Comparison of ENCODE assay signal across 18 cellular contexts in genomic region chr5:166845044-166845443, GRCh38.
DNase-seq lines count a peak whose midpoint lies in the region; ATAC-seq, FAIRE-seq and TF ChIP-seq lines count a peak whose summit lies in the region.
"Had no signal": no experiment of that assay in that cellular context is flagged by ENCODE, and none has a peak within 500 bp of the region (broad histone marks: within the 10 kb centered on the region; RNA-seq: fewer than 3 reads in every experiment).

No MANE protein-coding gene starts in this region.

- BruUV-seq in K562 (replicated peaks; lab: Mats Ljungman, UMichigan): no TSS peak

- in situ Hi-C loops in GM13976 (cut with MboI; ENCODE audit: low sequenced_read_pairs, unreplicated experiment): no loop called here
- in situ Hi-C loops in K562 (cut with MboI): no loop called here

- H3K9me1 ChIP-seq in K562 (ENCODE audit: control insufficient read depth, insufficient read depth, low read length): no peaks in the 10 kb centered on the region

- TF ChIP-seq EP300 in K562 (IDR thresholded peaks at IDR 0.05; ENCODE audit: low read length) (no peak), esophagus muscularis mucosa (IDR thresholded peaks at IDR 0.05) (no peak)

- TF ChIP-seq POLR2A in K562 (conservative IDR thresholded peaks at IDR 0.05) (no peak), esophagus muscularis mucosa (IDR thresholded peaks at IDR 0.05; ENCODE audit: low read depth) (no peak)

- TF ChIP-seq CTCF in GM13976 (IDR thresholded peaks at IDR 0.05; ENCODE audit: borderline replicate concordance, control extremely low read depth, extremely low read depth, insufficient read depth, missing control alignments) (no peak), K562 (IDR thresholded peaks at IDR 0.05 in 2 of 3, conservative IDR thresholded peaks at IDR 0.05 in 1 of 3; ENCODE audit: insufficient read depth in 2 of 3, low read depth in 1 of 3, low read length in 3 of 3) (no peak), esophagus muscularis mucosa (IDR thresholded peaks at IDR 0.05) (no peak)

- H3K4me1 ChIP-seq in K562 (replicated peaks in 1 of 2; ENCODE audit: control insufficient read depth in 2 of 2, insufficient read depth in 2 of 2, low read length in 2 of 2): no peaks in the 10 kb centered on the region
- no peaks in the 10 kb centered on the region for H3K4me1 ChIP-seq in esophagus muscularis mucosa
- H3K4me1 ChIP-seq: left ventricle myocardium inferior, SJSA1 had no signal

- TF ChIP-seq RAD21 in K562 (CRISPR knock-in tag; conservative IDR thresholded peaks at IDR 0.05 in 1 of 2, IDR thresholded peaks at IDR 0.05 in 1 of 2): no peak

- H4K20me1 ChIP-seq in K562 (replicated peaks; ENCODE audit: control insufficient read depth, insufficient read depth, low read length): no peaks in the 10 kb centered on the region

- CTCF ChIA-PET in K562 (lab: Yijun Ruan, JAX; ENCODE audit: low intra/inter-chr PET ratio): no interaction called here

- no peak overlapping the region for H2AFZ ChIP-seq in K562 (ENCODE audit: low read depth, low read length)

- H3K9me3 ChIP-seq in K562 (replicated peaks; ENCODE audit: control insufficient read depth, insufficient read depth, low read depth, low read length) (no peaks in the 10 kb centered on the region), esophagus muscularis mucosa (no peaks in the 10 kb centered on the region)
- H3K9me3 ChIP-seq: SJSA1 had no signal

- intact Hi-C loops in K562 (cut with micrococcal nuclease): no loop called here
- intact Hi-C loops in esophagus muscularis mucosa (cut with DNase I): no loop called here

- DNase-seq in GM13976 (ENCODE audit: low spot score): peak; percentile 9
- peak; percentile 34 for DNase-seq in LoVo (ENCODE audit: low spot score)
- DNase-seq in K562 (ENCODE audit: extremely low read depth in 1 of 4, low spot score in 3 of 4): peak; percentile 3 to 7 (median 6)
- peak; percentile 20 for DNase-seq in myocyte (ENCODE audit: low read depth)
- DNase-seq in esophagus muscularis mucosa (ENCODE audit: extremely low spot score): no peak
- DNase-seq in DMS114 treated with DMSO at 0.1 percent for 48 hours (lab: John Stamatoyannopoulos, UW; ENCODE audit: unreplicated experiment): no peak
- DNase-seq: activated CD4-positive, CD25-positive, alpha-beta regulatory T cell treated with anti-CD3 and anti-CD28 coated beads, Interleukin-2, amount 50 U/mL, for 72 hours; CD4-positive, CD25-positive, alpha-beta regulatory T cell; central memory CD4-positive, alpha-beta T cell; Karpas-422; left ventricle myocardium inferior; NCI-H2227 treated with DMSO at 0.1 percent for 48 hours; nucleus accumbens had no signal

- 2% methylated on average over 3 of the region's 4 CpGs for WGBS in K562 (ENCODE audit: insufficient coverage, low coverage, missing lambda C conversion rate)
- 78% methylated on average over 4 of the region's 4 CpGs for WGBS in esophagus muscularis mucosa

- H3K79me2 ChIP-seq in K562 (ENCODE audit: control insufficient read depth, insufficient read depth, low read length): no peaks in the 10 kb centered on the region

- H3K27ac ChIP-seq in K562 (ENCODE audit: extremely low read depth, low read depth, low read length): no peak overlapping the region
- H3K27ac ChIP-seq in esophagus muscularis mucosa (replicated peaks in 1 of 4): no peak overlapping the region
- H3K27ac ChIP-seq: left ventricle myocardium inferior, SJSA1 had no signal

- POLR2A ChIA-PET in K562 (lab: Yijun Ruan, JAX): no interaction called here

- ATAC-seq in K562: no peak
- no peak for ATAC-seq in HG02870 (IDR thresholded peaks at IDR 0.05; ENCODE audit: unreplicated experiment)
- ATAC-seq in HG03460 (IDR thresholded peaks at IDR 0.05; ENCODE audit: unreplicated experiment): no peak
- ATAC-seq: stimulated activated memory B cell treated with anti-CD40 and anti-IgM and Interleukin-4, amounts not matched to agents 10 μg/mL and 1 μg/mL and 100 μg/mL, for 72 hours had no signal

- H3K36me3 ChIP-seq in K562 (ENCODE audit: control insufficient read depth, insufficient read depth, low read length) (no peaks in the 10 kb centered on the region), esophagus muscularis mucosa (no peaks in the 10 kb centered on the region)
- H3K36me3 ChIP-seq: left ventricle myocardium inferior, SJSA1 had no signal

- no peak overlapping the region for H3K4me2 ChIP-seq in K562 (ENCODE audit: insufficient read depth, low read length)

- no peak overlapping the region for H3K9ac ChIP-seq in K562 (ENCODE audit: insufficient read depth in 1 of 2, low read depth in 2 of 2, low read length in 2 of 2)

- no peaks in the 10 kb centered on the region for H3K27me3 ChIP-seq in K562 (ENCODE audit: control insufficient read depth in 2 of 2, insufficient read depth in 2 of 2, low read length in 2 of 2)
- no peaks in the 10 kb centered on the region for H3K27me3 ChIP-seq in esophagus muscularis mucosa
- H3K27me3 ChIP-seq: SJSA1 had no signal

- H3K4me3 ChIP-seq in K562: no peak overlapping the region
- no peak overlapping the region for H3K4me3 ChIP-seq in esophagus muscularis mucosa
- H3K4me3 ChIP-seq: left ventricle myocardium inferior, SJSA1 had no signal

- no peak for FAIRE-seq in K562 (lab: Jason Lieb, UNC)
- FAIRE-seq: H1 had no signal

TF ChIP-seq in K562, 482 proteins besides CTCF, POLR2A, EP300 and RAD21:
- TF ChIP-seq RBM22 (IDR thresholded peaks at IDR 0.05; ENCODE audit: low read depth, low read length, poor library complexity, severe bottlenecking): no peak
- TF ChIP-seq REST (CRISPR knock-in tag; IDR thresholded peaks at IDR 0.05; ENCODE audit: low read depth): 0 out of 2 replicates have a peak, but pooled peaks have one; percentile 27

Comparison
In these comparisons a context has a peak if more than half of its experiments do, and no peak if none do; other contexts are left out.
1. DNase-seq: peak in GM13976 (single experiment), LoVo (single experiment), K562 (4 of 4) and myocyte (single experiment); none in esophagus muscularis mucosa (single experiment) and DMS114 treated with DMSO at 0.1 percent for 48 hours (single experiment).